Comparison of ENCODE assay signal across 1 cellular context in the genomic region with DNA sequence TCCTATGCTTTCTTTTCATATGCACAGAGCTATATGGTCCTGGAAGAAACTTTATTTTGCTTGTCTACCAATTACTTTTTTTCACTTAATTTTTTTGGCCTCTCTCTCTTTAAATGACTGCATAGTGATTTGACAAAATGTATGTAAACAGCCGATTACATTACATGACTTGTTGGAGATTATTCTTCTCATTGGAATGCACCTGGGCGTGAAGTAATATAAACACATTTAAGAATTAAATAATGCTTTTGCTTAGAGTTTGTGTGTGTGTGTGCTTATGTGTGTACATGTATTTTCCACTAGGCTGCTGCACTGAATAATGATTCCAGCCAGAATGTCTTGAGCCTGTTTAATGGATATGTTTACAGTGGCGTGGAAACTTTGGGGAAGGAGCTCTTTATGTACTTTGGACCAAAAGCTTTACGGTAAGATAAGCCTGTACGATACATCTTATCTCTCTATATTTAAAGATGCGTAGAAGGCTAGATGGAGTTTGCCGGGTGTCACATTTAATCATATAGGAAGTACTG.
TF ChIP-seq lines count a peak whose summit lies in the region.

No MANE protein-coding gene starts in this region.

TF ChIP-seq in IMR-90, 13 proteins besides CTCF, POLR2A, EP300 and RAD21 (continued from another document):
- TF ChIP-seq, protein P1, sequence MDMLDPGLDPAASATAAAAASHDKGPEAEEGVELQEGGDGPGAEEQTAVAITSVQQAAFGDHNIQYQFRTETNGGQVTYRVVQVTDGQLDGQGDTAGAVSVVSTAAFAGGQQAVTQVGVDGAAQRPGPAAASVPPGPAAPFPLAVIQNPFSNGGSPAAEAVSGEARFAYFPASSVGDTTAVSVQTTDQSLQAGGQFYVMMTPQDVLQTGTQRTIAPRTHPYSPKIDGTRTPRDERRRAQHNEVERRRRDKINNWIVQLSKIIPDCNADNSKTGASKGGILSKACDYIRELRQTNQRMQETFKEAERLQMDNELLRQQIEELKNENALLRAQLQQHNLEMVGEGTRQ (IDR thresholded peaks at IDR 0.05; ENCODE audit: low read depth, low read length) = no peak
- no peak for TF ChIP-seq SMC3 (IDR thresholded peaks at IDR 0.05; ENCODE audit: low read depth, low read length)
